In the genomic region with DNA sequence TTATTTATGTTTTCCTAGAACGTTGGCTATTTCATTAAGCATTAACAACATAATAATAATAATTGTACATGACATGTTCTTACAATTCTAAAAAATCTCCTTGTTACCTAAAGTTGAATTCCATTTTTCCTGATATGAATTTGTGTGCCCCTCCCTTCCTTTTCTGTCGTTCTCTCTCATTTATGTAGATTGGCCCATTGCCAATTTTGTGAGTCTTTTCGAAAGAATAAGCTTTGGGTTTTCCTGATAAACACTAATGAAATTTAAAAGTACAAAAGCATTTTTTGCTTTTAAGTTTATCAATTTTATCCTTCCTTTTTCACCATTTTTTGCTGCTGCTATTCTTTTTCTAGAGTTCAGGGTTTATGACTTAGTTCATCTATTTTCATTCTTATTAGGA, we compare ENCODE assay signal across 4 cellular contexts.
"Had no signal": no experiment of that assay in that cellular context is flagged by ENCODE, and none has a peak within 500 bp of the region (broad histone marks: within the 10 kb centered on the region; RNA-seq: fewer than 3 reads in every experiment).

No MANE protein-coding gene starts in this region.

- ATAC-seq: GM23338, HepG2 had no signal

- DNase-seq: H9, HCEC 1CT had no signal
